Comparison of ENCODE assay signal across 12 cellular contexts in genomic region chr5:137395011-137395755, GRCh38.
A peak's percentile ranks its signal among the peaks of the same experiment; 100 is the strongest.
DNase-seq lines count a peak whose midpoint lies in the region; ATAC-seq and TF ChIP-seq lines count a peak whose summit lies in the region.
"Had no signal": no experiment of that assay in that cellular context is flagged by ENCODE, and none has a peak within 500 bp of the region (broad histone marks: within the 10 kb centered on the region; RNA-seq: fewer than 3 reads in every experiment).

No MANE protein-coding gene starts in this region.

- H3K4me1 Mint-ChIP-seq in osteocyte (ENCODE audit: unreplicated experiment) = peaks cover 14% of the 10 kb centered on the region
- no peaks in the 10 kb centered on the region for H3K4me1 Mint-ChIP-seq in activated CD8-positive, alpha-beta T cell treated with anti-CD3 and anti-CD28 coated beads for 36 hours (ENCODE audit: low read depth)

- TF ChIP-seq CTCF in osteocyte (IDR thresholded peaks at IDR 0.05) = no peak
- TF ChIP-seq CTCF in activated CD8-positive, alpha-beta T cell treated with anti-CD3 and anti-CD28 coated beads for 36 hours (IDR thresholded peaks at IDR 0.05) = no peak

- POLR2A ChIA-PET in activated CD8-positive, alpha-beta T cell treated with anti-CD3 and anti-CD28 coated beads for 36 hours (lab: Charles Lee) = interaction anchor here (0.7 kb wide), 1 partner anchor 14 kb away, joined by 3 read pairs; no protein-coding TSS in a partner anchor

- no peak overlapping the region for H3K4me3 Mint-ChIP-seq in osteocyte (ENCODE audit: unreplicated experiment)
- no peak overlapping the region for H3K4me3 Mint-ChIP-seq in activated CD8-positive, alpha-beta T cell treated with anti-CD3 and anti-CD28 coated beads for 36 hours
- H3K4me3 Mint-ChIP-seq: activated T-cell treated with anti-CD3 and anti-CD28 coated beads, Interleukin-2, amount 50 U/mL, for 72 hours had no signal

- H3K36me3 Mint-ChIP-seq in osteocyte (ENCODE audit: unreplicated experiment) = peaks cover 4% of the 10 kb centered on the region
- no peaks in the 10 kb centered on the region for H3K36me3 Mint-ChIP-seq in activated CD8-positive, alpha-beta T cell treated with anti-CD3 and anti-CD28 coated beads for 36 hours (ENCODE audit: low read depth)

- H3K27me3 Mint-ChIP-seq in osteocyte (ENCODE audit: unreplicated experiment) = no peaks in the 10 kb centered on the region
- peaks cover 9% of the 10 kb centered on the region for H3K27me3 Mint-ChIP-seq in activated CD8-positive, alpha-beta T cell treated with anti-CD3 and anti-CD28 coated beads for 36 hours

- H3K27ac ChIP-seq in angular gyrus (ENCODE audit: low read depth, low read length) = peak overlapping the region; percentile 46
- H3K27ac ChIP-seq: colonic mucosa had no signal

- no peaks in the 10 kb centered on the region for H3K9me3 Mint-ChIP-seq in osteocyte (ENCODE audit: unreplicated experiment)
- no peaks in the 10 kb centered on the region for H3K9me3 Mint-ChIP-seq in activated CD8-positive, alpha-beta T cell treated with anti-CD3 and anti-CD28 coated beads for 36 hours

- no peak overlapping the region for H3K27ac Mint-ChIP-seq in osteocyte (ENCODE audit: unreplicated experiment)
- no peak overlapping the region for H3K27ac Mint-ChIP-seq in activated CD8-positive, alpha-beta T cell treated with anti-CD3 and anti-CD28 coated beads for 36 hours
- H3K27ac Mint-ChIP-seq: activated T-cell treated with anti-CD3 and anti-CD28 coated beads, Interleukin-2, amount 50 U/mL, for 72 hours had no signal

- intact Hi-C loops in activated CD8-positive, alpha-beta T cell treated with anti-CD3 and anti-CD28 coated beads for 36 hours (cut with micrococcal nuclease) = no loop called here

- DNase-seq in EH (ENCODE audit: low read depth) = peak; percentile 72
- peak; percentile 52 for DNase-seq in NCI-H1694 treated with DMSO at 0.1 percent for 48 hours (lab: John Stamatoyannopoulos, UW)
- peak; percentile 34 for DNase-seq in osteocyte (ENCODE audit: extremely low spot score, unreplicated experiment)
- DNase-seq in SKM-1 treated with dmso at 0.1 percent for 144 hours (lab: John Stamatoyannopoulos, UW; ENCODE audit: unreplicated experiment) = no peak
- no peak for DNase-seq in activated CD8-positive, alpha-beta T cell treated with anti-CD3 and anti-CD28 coated beads for 36 hours
- DNase-seq: activated T-cell treated with anti-CD3 and anti-CD28 coated beads, Interleukin-2, amount 50 U/mL, for 72 hours; colonic mucosa; hippocampal formation; stimulated activated CD4-positive, alpha-beta T cell treated with anti-CD3 and anti-CD28 coated beads, Interleukin-1b, Interleukin-23, amount 100 ng/mL, for 48 hours had no signal

- ATAC-seq in HG03571 (IDR thresholded peaks at IDR 0.05; ENCODE audit: unreplicated experiment) (no peak), HG03159 (IDR thresholded peaks at IDR 0.05; ENCODE audit: unreplicated experiment) (no peak)
- ATAC-seq in activated CD8-positive, alpha-beta T cell treated with anti-CD3 and anti-CD28 coated beads for 36 hours = no peak
- ATAC-seq: activated T-cell treated with anti-CD3 and anti-CD28 coated beads, Interleukin-2, amount 50 U/mL, for 72 hours had no signal

- CTCF ChIA-PET in activated CD8-positive, alpha-beta T cell treated with anti-CD3 and anti-CD28 coated beads for 36 hours (lab: Charles Lee) = no interaction called here

Comparison
In these comparisons a context has a peak if more than half of its experiments do, and no peak if none do; other contexts are left out.
1. DNase-seq: peak in EH (single experiment), NCI-H1694 treated with DMSO at 0.1 percent for 48 hours (single experiment) and osteocyte (single experiment); none in SKM-1 treated with dmso at 0.1 percent for 144 hours (single experiment) and activated CD8-positive, alpha-beta T cell treated with anti-CD3 and anti-CD28 coated beads for 36 hours (single experiment).